ENCODE assay signal across 8 cellular contexts in genomic region chr20:46119028-46119546, GRCh38. TPM values are rescaled to one million over a fixed set of nuclear protein-coding genes. Genes with fewer than 3 reads are reported as not detected.
DNase-seq lines count a peak whose midpoint lies in the region; ATAC-seq and TF ChIP-seq lines count a peak whose summit lies in the region.

No MANE protein-coding gene starts in this region.

- no peak for TF ChIP-seq POLR2A in Peyer's patch (IDR thresholded peaks at IDR 0.05)

- no peaks in the 10 kb centered on the region for H3K9me3 Mint-ChIP-seq in CD8-positive, alpha-beta T cell

- 20 to 54% methylated on average over 1 of the region's 2 CpGs for WGBS in mesodermal cell (ENCODE audit: insufficient coverage in 2 of 2), 2 experiments

- no peaks in the 10 kb centered on the region for H3K9me3 ChIP-seq in CD8-positive, alpha-beta T cell (ENCODE audit: low read length)
- no peaks in the 10 kb centered on the region for H3K9me3 ChIP-seq in Peyer's patch
- H3K9me3 ChIP-seq in mesodermal cell (ENCODE audit: control insufficient read depth, low read length) = no peaks in the 10 kb centered on the region

- POLR2A ChIA-PET in CD8-positive, alpha-beta T cell (lab: Charles Lee) = no interaction called here

- ATAC-seq in CD8-positive, alpha-beta T cell = no peak
- peak; percentile 19 for ATAC-seq in GM21367 (IDR thresholded peaks at IDR 0.05; ENCODE audit: unreplicated experiment)

- no peaks in the 10 kb centered on the region for H3K36me3 ChIP-seq in CD8-positive, alpha-beta T cell (ENCODE audit: insufficient read depth, low read length)
- H3K36me3 ChIP-seq in Peyer's patch (no peaks in the 10 kb centered on the region), mesodermal cell (ENCODE audit: control insufficient read depth, insufficient read depth, low read length) (no peaks in the 10 kb centered on the region)

- H3K27me3 Mint-ChIP-seq in CD8-positive, alpha-beta T cell (ENCODE audit: low read depth) = peaks cover 7% of the 10 kb centered on the region

- H3K4me3 Mint-ChIP-seq in CD8-positive, alpha-beta T cell = peak overlapping the region; percentile 93

- CTCF ChIA-PET in CD8-positive, alpha-beta T cell (lab: Charles Lee) = interaction anchor here (0.9 kb wide), 1 partner anchor 97 kb away, joined by 3 read pairs; no protein-coding TSS in a partner anchor

- peaks cover 18% of the 10 kb centered on the region for H3K36me3 Mint-ChIP-seq in CD8-positive, alpha-beta T cell

- H3K4me3 ChIP-seq in CD8-positive, alpha-beta T cell (ENCODE audit: low read depth, low read length) = no peak overlapping the region
- H3K4me3 ChIP-seq in Peyer's patch (peak overlapping the region in 3 of 4 donors; percentile 64 to 66 (median 65)), mesodermal cell (ENCODE audit: extremely low read depth, insufficient read depth, low read length, poor library complexity, severe bottlenecking) (peak overlapping the region; percentile 35)

- TF ChIP-seq CTCF in CD8-positive, alpha-beta T cell (IDR thresholded peaks at IDR 0.05) = no peak
- TF ChIP-seq CTCF in Peyer's patch (IDR thresholded peaks at IDR 0.05) = no peak

- H3K27ac ChIP-seq in CD8-positive, alpha-beta T cell (ENCODE audit: low read depth, low read length) = no peak overlapping the region
- H3K27ac ChIP-seq in Peyer's patch (peak overlapping the region; percentile 69 to 95 (median 82)), mesodermal cell (ENCODE audit: low read depth, low read length, severe bottlenecking) (no peak overlapping the region)

- peak in 1 of 7 experiments; percentile 43 for DNase-seq in CD8-positive, alpha-beta T cell
- DNase-seq in Peyer's patch (peak in 2 of 3 donors; percentile 53 to 58), H4 (ENCODE audit: low spot score) (no peak), amniotic stem cell (lab: John Stamatoyannopoulos, UW) (no peak), HT-29 (ENCODE audit: low spot score) (no peak)
- no peak for DNase-seq in activated CD4-positive, alpha-beta T cell treated with anti-CD3 and anti-CD28 coated beads for 4 hours

- peaks cover 21% of the 10 kb centered on the region for H3K4me1 Mint-ChIP-seq in CD8-positive, alpha-beta T cell (ENCODE audit: low read depth)

- intact Hi-C loops in CD8-positive, alpha-beta T cell (cut with DNase I, micrococcal nuclease) = loop anchor here in 1 of 2 experiments (2.0 kb wide), 1 partner anchor 28 kb away; no protein-coding TSS in a partner anchor

- H3K27me3 ChIP-seq in CD8-positive, alpha-beta T cell (ENCODE audit: insufficient read depth, low read length) = no peaks in the 10 kb centered on the region
- H3K27me3 ChIP-seq in Peyer's patch = no peaks in the 10 kb centered on the region

- peaks cover 13% of the 10 kb centered on the region for H3K4me1 ChIP-seq in CD8-positive, alpha-beta T cell (ENCODE audit: insufficient read depth, low read length)
- H3K4me1 ChIP-seq in Peyer's patch = peaks cover 0 to 25% (median 2%) of the 10 kb centered on the region in 4 donors
- peaks cover 16% of the 10 kb centered on the region for H3K4me1 ChIP-seq in mesodermal cell (ENCODE audit: control insufficient read depth, insufficient read depth, low read length, poor library complexity, severe bottlenecking)

- no peak overlapping the region for H3K27ac Mint-ChIP-seq in CD8-positive, alpha-beta T cell

RNA-seq across cellular contexts. Expression of gene CD40, which starts 1.0 kb away (rescaled TPM):
- 1 to 10 TPM; 2.9 to 3.2 TPM for total RNA-seq in CD8-positive, alpha-beta T cell
- 10 to 100 TPM in 2 of 4 donors, 1 to 10 TPM in 2; 1.6 to 17.6 (median 9.3) TPM for total RNA-seq in Peyer's patch
- 33.4 TPM for polyA plus RNA-seq in mesodermal cell (2013, experiment 1 of 2)
- 21.7 TPM for polyA plus RNA-seq in mesodermal cell (2013, experiment 2 of 2)
- total RNA-seq in H4 (2014; rRNA removed; shearing (Covaris generic)) = 6.2 and 13.7 TPM in 2 replicates
- not detected in 2 replicates for total RNA-seq in HT-29 (2014; rRNA removed; shearing (Covaris generic))

RNA-seq across cellular contexts. Expression of gene NCOA5, which starts 29.3 kb away (rescaled TPM):
- 10 to 100 TPM in 1 of 2 experiments, 1 to 10 TPM in 1; 9.6 to 11.7 TPM for total RNA-seq in CD8-positive, alpha-beta T cell
- total RNA-seq in Peyer's patch = 10 to 100 TPM; 20.5 to 65.2 (median 24.9) TPM
- polyA plus RNA-seq in mesodermal cell (2013, experiment 1 of 2) = 11.9 TPM
- 10.6 TPM for polyA plus RNA-seq in mesodermal cell (2013, experiment 2 of 2)
- 17.4 and 18.1 TPM in 2 replicates for total RNA-seq in H4 (2014; rRNA removed; shearing (Covaris generic))
- total RNA-seq in HT-29 (2014; rRNA removed; shearing (Covaris generic)) = 20.3 and 21.0 TPM in 2 replicates

Comparison
In these comparisons a context has a peak if more than half of its experiments do, and no peak if none do; other contexts are left out.
1. DNase-seq: peak in Peyer's patch (2 of 3); none in H4 (single experiment), activated CD4-positive, alpha-beta T cell treated with anti-CD3 and anti-CD28 coated beads for 4 hours (0 of 2), amniotic stem cell (single experiment) and HT-29 (single experiment).
2. H3K27ac ChIP-seq: peak in Peyer's patch (4 of 4); none in CD8-positive, alpha-beta T cell (single experiment) and mesodermal cell (single experiment).